In genomic region chr5:163505475-163506457, GRCh38 we compare ENCODE assay signal across 8 cellular contexts. TPM values are rescaled to one million over a fixed set of nuclear protein-coding genes. Genes with fewer than 3 reads are reported as not detected.
DNase-seq lines count a peak whose midpoint lies in the region; TF ChIP-seq lines count a peak whose summit lies in the region.

Gene MAT2B, plus strand, starts transcription at chr5:163505619. Its CDS starts 68 bp downstream, at chr5:163505687.

- H3K27me3 Mint-ChIP-seq in nephron (ENCODE audit: low read depth) = no peaks in the 10 kb centered on the region
- H3K27me3 Mint-ChIP-seq in stimulated activated naive CD8-positive, alpha-beta T cell treated with anti-CD3 and anti-CD28 coated beads, Interleukin-15, Interleukin-2, amounts not matched to agents 100 ng/mL and 50 ng/mL, for 24 hours = no peaks in the 10 kb centered on the region

- peak within 1 kb of the TSS; percentile 95 to 99 (median 96) for H3K4me3 Mint-ChIP-seq in nephron
- peak within 1 kb of the TSS; percentile 98 for H3K4me3 Mint-ChIP-seq in stimulated activated naive CD8-positive, alpha-beta T cell treated with anti-CD3 and anti-CD28 coated beads, Interleukin-15, Interleukin-2, amounts not matched to agents 100 ng/mL and 50 ng/mL, for 24 hours

- H3K36me3 Mint-ChIP-seq in nephron (ENCODE audit: low read depth) = no peaks in the 10 kb centered on the region
- H3K36me3 Mint-ChIP-seq in stimulated activated naive CD8-positive, alpha-beta T cell treated with anti-CD3 and anti-CD28 coated beads, Interleukin-15, Interleukin-2, amounts not matched to agents 100 ng/mL and 50 ng/mL, for 24 hours (ENCODE audit: low read depth) = peaks cover 6% of the 10 kb centered on the region

- no peaks in the 10 kb centered on the region for H3K9me3 Mint-ChIP-seq in nephron
- no peaks in the 10 kb centered on the region for H3K9me3 Mint-ChIP-seq in stimulated activated naive CD8-positive, alpha-beta T cell treated with anti-CD3 and anti-CD28 coated beads, Interleukin-15, Interleukin-2, amounts not matched to agents 100 ng/mL and 50 ng/mL, for 24 hours

- peak within 1 kb of the TSS; percentile 65 for H2AFZ ChIP-seq in Loucy (ENCODE audit: low read length)

- peak; percentile 86 for TF ChIP-seq POLR2A in Raji (IDR thresholded peaks at IDR 0.05; ENCODE audit: insufficient read depth, low read depth, low read length)

- H3K4me3 ChIP-seq in H7 (ENCODE audit: insufficient read depth, low read depth, low read length) (peak within 1 kb of the TSS; percentile 75), Loucy (ENCODE audit: low read length, poor library complexity, severe bottlenecking) (peak within 1 kb of the TSS; percentile 96)

- peak within 1 kb of the TSS; percentile 86 for H3K4me2 ChIP-seq in Loucy (ENCODE audit: low read depth, low read length, poor library complexity, severe bottlenecking)

- peaks cover 66% of the 10 kb centered on the region for H3K79me2 ChIP-seq in Loucy (ENCODE audit: insufficient read depth, low read length)

- H3K9ac ChIP-seq in ES-I3 (ENCODE audit: low read depth, low read length) (peak within 1 kb of the TSS; percentile 89), Loucy (ENCODE audit: low read depth, low read length, poor library complexity, severe bottlenecking) (peak within 1 kb of the TSS; percentile 94)

- peaks cover 43% of the 10 kb centered on the region for H4K20me1 ChIP-seq in Loucy (ENCODE audit: insufficient read depth, low read length, poor library complexity, severe bottlenecking)

- H3K4me1 ChIP-seq in ES-I3 (ENCODE audit: insufficient read depth, low read length) (peaks cover 10% of the 10 kb centered on the region), Loucy (ENCODE audit: insufficient read depth, low read length, poor library complexity, severe bottlenecking) (peaks cover 8% of the 10 kb centered on the region)

- H3K9me2 ChIP-seq in Loucy (replicated peaks; ENCODE audit: low read depth, low read length) = no peaks in the 10 kb centered on the region

- H3F3A ChIP-seq in Loucy (ENCODE audit: low read depth) = no peaks in the 10 kb centered on the region

- H3K36me3 ChIP-seq in ES-I3 (ENCODE audit: insufficient read depth, low read length) (no peaks in the 10 kb centered on the region), H7 (replicated peaks; ENCODE audit: control insufficient read depth, insufficient read depth, low read length) (no peaks in the 10 kb centered on the region), Loucy (ENCODE audit: insufficient read depth, low read length) (no peaks in the 10 kb centered on the region)

- peaks cover 58% of the 10 kb centered on the region for H3K4me1 Mint-ChIP-seq in nephron
- peaks cover 55% of the 10 kb centered on the region for H3K4me1 Mint-ChIP-seq in stimulated activated naive CD8-positive, alpha-beta T cell treated with anti-CD3 and anti-CD28 coated beads, Interleukin-15, Interleukin-2, amounts not matched to agents 100 ng/mL and 50 ng/mL, for 24 hours (ENCODE audit: low read depth)

- peak; percentile 94 for DNase-seq in H7
- peak; percentile 95 for DNase-seq in activated T-helper 9 cell treated with anti-CD3 and anti-CD28 coated beads, Interleukin-2, amount 50 U/mL, for 16 hours (ENCODE audit: low read depth)
- DNase-seq in fibroblast of peridontal ligament (ENCODE audit: extremely low read depth) = peak; percentile 86

- H3K27me3 ChIP-seq in H7 (ENCODE audit: control insufficient read depth, insufficient read depth, low read length) (no peaks in the 10 kb centered on the region), Loucy (ENCODE audit: insufficient read depth, low read length, poor library complexity, severe bottlenecking) (no peaks in the 10 kb centered on the region)

- TF ChIP-seq CTCF in Loucy (conservative IDR thresholded peaks at IDR 0.05; ENCODE audit: low read length) (peak; percentile 43), nephron (IDR thresholded peaks at IDR 0.05; ENCODE audit: unreplicated experiment in 3 of 3) (peak; percentile 29 to 66 (median 36))

- no peaks in the 10 kb centered on the region for H3K9me3 ChIP-seq in ES-I3 (ENCODE audit: control insufficient read depth, insufficient read depth, low read length)
- no peaks in the 10 kb centered on the region for H3K9me3 ChIP-seq in Loucy (ENCODE audit: insufficient read depth, low read depth, low read length)

- peak within 1 kb of the TSS; percentile 99 for H3K27ac Mint-ChIP-seq in nephron
- peak within 1 kb of the TSS; percentile 98 for H3K27ac Mint-ChIP-seq in stimulated activated naive CD8-positive, alpha-beta T cell treated with anti-CD3 and anti-CD28 coated beads, Interleukin-15, Interleukin-2, amounts not matched to agents 100 ng/mL and 50 ng/mL, for 24 hours

RNA-seq across cellular contexts. Expression of gene MAT2B, which starts in this region (rescaled TPM):
- 61.4 and 72.8 TPM in 2 replicates for total RNA-seq in H7 (2014; rRNA removed; shearing (Covaris generic))

Comparison
In these comparisons a context has a peak if more than half of its experiments do, and no peak if none do; other contexts are left out.
1. Peak in every context shown above with its lines: DNase-seq and H3K4me3 ChIP-seq.